ENCODE assay signal across 8 cellular contexts in genomic region chr10:97869091-97870042, GRCh38. TPM values are rescaled to one million over a fixed set of nuclear protein-coding genes. Genes with fewer than 3 reads are reported as not detected.
DNase-seq lines count a peak whose midpoint lies in the region; ATAC-seq and TF ChIP-seq lines count a peak whose summit lies in the region.

No MANE protein-coding gene starts in this region.

- peak; percentile 97 to 99 for ATAC-seq in CD4-positive, CD25-positive, alpha-beta regulatory T cell (ENCODE audit: low read depth in 2 of 2)
- ATAC-seq in GM19397 (IDR thresholded peaks at IDR 0.05; ENCODE audit: unreplicated experiment) (peak; percentile 82), HG03520 (IDR thresholded peaks at IDR 0.05; ENCODE audit: unreplicated experiment) (peak; percentile 81), lower lobe of right lung (peak; percentile 95 to 96)

- peak; percentile 78 for TF ChIP-seq CTCF in lower lobe of right lung (IDR thresholded peaks at IDR 0.05)

- H3K27me3 Mint-ChIP-seq in CD4-positive, CD25-positive, alpha-beta regulatory T cell = peaks cover 13% of the 10 kb centered on the region

- peaks cover 2% of the 10 kb centered on the region for H3K27me3 ChIP-seq in CD4-positive, CD25-positive, alpha-beta regulatory T cell (ENCODE audit: control insufficient read depth, insufficient read depth, low read length)
- peaks cover 12% of the 10 kb centered on the region for H3K27me3 ChIP-seq in lower lobe of right lung (ENCODE audit: low read depth)

- peaks cover 9% of the 10 kb centered on the region for H3K36me3 Mint-ChIP-seq in CD4-positive, CD25-positive, alpha-beta regulatory T cell

- intact Hi-C loops in lower lobe of right lung (cut with DNase I) = no loop called here

- no peak overlapping the region for H3K4me3 ChIP-seq in CD4-positive, CD25-positive, alpha-beta regulatory T cell (ENCODE audit: low read depth, low read length)
- H3K4me3 ChIP-seq in lower lobe of right lung = no peak overlapping the region

- H3K4me3 Mint-ChIP-seq in CD4-positive, CD25-positive, alpha-beta regulatory T cell = peak overlapping the region in 2 of 4 donors; percentile 6 to 43

- DNase-seq in CD4-positive, CD25-positive, alpha-beta regulatory T cell = peak; percentile 54 to 91 (median 79)
- DNase-seq in NCI-H748 treated with DMSO at 0.1 percent for 48 hours (lab: John Stamatoyannopoulos, UW) = peak; percentile 59
- DNase-seq in activated CD4-positive, alpha-beta T cell treated with anti-CD3 and anti-CD28 coated beads, Interleukin-2, amount 50 U/mL, for 4 hours = peak; percentile 73 to 77
- DNase-seq in dermis blood vessel endothelial cell = peak; percentile 80
- peak; percentile 90 for DNase-seq in lower lobe of right lung
- peak; percentile 59 for DNase-seq in stimulated activated CD8-positive, alpha-beta memory T cell treated with anti-CD3 and anti-CD28 coated beads, Interleukin-12 subunit alpha, Interleukin-12 subunit beta, amount 100 ng/mL, for 24 hours (ENCODE audit: extremely low read depth)

- H3K27ac ChIP-seq in CD4-positive, CD25-positive, alpha-beta regulatory T cell (ENCODE audit: insufficient read depth, low read length, poor library complexity, severe bottlenecking) = no peak overlapping the region
- H3K27ac ChIP-seq in lower lobe of right lung = no peak overlapping the region

- peaks cover 0 to 1% (median 0%) of the 10 kb centered on the region in 7 donors for H3K9me3 Mint-ChIP-seq in CD4-positive, CD25-positive, alpha-beta regulatory T cell

- H3K36me3 ChIP-seq in CD4-positive, CD25-positive, alpha-beta regulatory T cell (ENCODE audit: control insufficient read depth, insufficient read depth, low read length) = peaks cover 4% of the 10 kb centered on the region
- H3K36me3 ChIP-seq in lower lobe of right lung = no peaks in the 10 kb centered on the region

- H3K27ac Mint-ChIP-seq in CD4-positive, CD25-positive, alpha-beta regulatory T cell = peak overlapping the region; percentile 77 to 87 (median 83)

- peaks cover 10% of the 10 kb centered on the region for H3K4me1 ChIP-seq in CD4-positive, CD25-positive, alpha-beta regulatory T cell (ENCODE audit: control insufficient read depth, insufficient read depth, low read length, poor library complexity, severe bottlenecking)
- peaks cover 13% of the 10 kb centered on the region for H3K4me1 ChIP-seq in lower lobe of right lung

- no peaks in the 10 kb centered on the region for H3K9me3 ChIP-seq in CD4-positive, CD25-positive, alpha-beta regulatory T cell (ENCODE audit: control insufficient read depth in 2 of 2, low read length in 2 of 2)
- no peaks in the 10 kb centered on the region for H3K9me3 ChIP-seq in lower lobe of right lung

- H3K4me1 Mint-ChIP-seq in CD4-positive, CD25-positive, alpha-beta regulatory T cell = peaks cover 0 to 12% (median 8%) of the 10 kb centered on the region in 4 donors

RNA-seq across cellular contexts. Expression of gene GOLGA7B, which starts 19.7 kb away (rescaled TPM):
- 14.1 TPM for total RNA-seq in CD4-positive, CD25-positive, alpha-beta regulatory T cell
- polyA plus RNA-seq in CD4-positive, CD25-positive, alpha-beta regulatory T cell = 1 to 10 TPM in 3 of 4 donors, under 1 TPM in 1; 0.84 to 1.3 (median 1.3) TPM
- total RNA-seq in dermis blood vessel endothelial cell (under 0.01 and 0.05 TPM in 2 replicates), lower lobe of right lung (1.0 TPM)
